ENCODE assay signal across 8 cellular contexts in the genomic region with DNA sequence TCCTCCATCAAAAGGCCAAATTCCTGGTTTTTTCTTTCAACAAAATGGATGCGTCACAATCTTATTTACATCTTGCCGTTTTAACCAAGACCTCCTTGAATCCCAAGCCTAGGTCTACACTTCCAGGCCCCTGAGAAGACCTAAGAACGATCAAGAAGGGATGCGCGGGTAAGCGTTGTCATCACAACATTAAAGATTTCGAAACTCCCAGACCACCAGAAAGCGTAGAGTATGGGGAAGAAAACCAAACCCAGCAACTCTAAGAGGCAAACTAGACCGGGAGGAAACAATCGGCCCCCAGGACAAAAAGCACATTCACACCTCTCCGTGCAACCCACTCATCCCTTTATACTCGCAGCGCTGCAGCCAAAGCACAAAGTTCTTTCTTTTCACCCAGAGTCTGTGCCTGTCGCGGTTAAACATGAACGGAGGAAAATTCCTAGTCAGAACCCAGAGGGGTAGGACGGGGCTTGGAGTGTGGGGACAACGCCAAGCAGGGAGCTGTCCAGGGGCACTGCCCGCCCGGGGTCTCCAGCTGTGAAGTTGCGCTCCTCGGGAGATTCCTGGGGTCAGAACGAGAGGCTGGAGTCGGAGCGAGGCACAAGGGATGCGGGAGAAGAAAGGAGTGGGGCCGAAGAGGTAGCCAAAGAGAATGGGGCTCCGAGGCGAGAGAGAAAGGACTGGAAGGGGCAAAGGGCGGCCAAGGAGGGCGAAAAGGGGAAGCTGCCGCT. TPM values are rescaled to one million over a fixed set of nuclear protein-coding genes. Genes with fewer than 3 reads are reported as not detected.
A peak's percentile ranks its signal among the peaks of the same experiment; 100 is the strongest.
DNase-seq lines count a peak whose midpoint lies in the region; ATAC-seq and TF ChIP-seq lines count a peak whose summit lies in the region.

No MANE protein-coding gene starts in this region.

- CTCF ChIA-PET in PC-9 (lab: Charles Lee): interaction anchor here (0.7 kb wide), 1 partner anchor 20 kb away, joined by 3 read pairs; no protein-coding TSS in a partner anchor

- H4K20me1 ChIP-seq in PC-9 (ENCODE audit: insufficient read depth): peaks cover 10% of the 10 kb centered on the region

- peaks cover 44% of the 10 kb centered on the region for H3K4me1 Mint-ChIP-seq in type B pancreatic cell (ENCODE audit: unreplicated experiment)

- H3K27me3 ChIP-seq in PC-9 (ENCODE audit: insufficient read depth, low read depth): no peaks in the 10 kb centered on the region

- H3F3A ChIP-seq in PC-9 (ENCODE audit: insufficient read depth, low read depth): peaks cover 51% of the 10 kb centered on the region; the same call in 1 of the 2 replicates

- TF ChIP-seq CTCF in PC-9 (conservative IDR thresholded peaks at IDR 0.05) (no peak), coronary artery (IDR thresholded peaks at IDR 0.05) (no peak), type B pancreatic cell (conservative IDR thresholded peaks at IDR 0.05) (peak; percentile 3)

- peaks cover 10% of the 10 kb centered on the region for H3K36me3 Mint-ChIP-seq in type B pancreatic cell

- POLR2A ChIA-PET in PC-9 (lab: Charles Lee; ENCODE audit: unreplicated experiment): interaction anchor here (0.6 to 1.0 kb wide), 2 partner anchors 22 to 42 kb away, joined by 5 read pairs; a partner anchor contains a TSS

- peaks cover 51% of the 10 kb centered on the region for H3K4me1 ChIP-seq in PC-9 (replicated peaks; ENCODE audit: insufficient read depth)

- H3K79me2 ChIP-seq in PC-9 (ENCODE audit: low read depth): peaks cover 73% of the 10 kb centered on the region

- H3K9me3 Mint-ChIP-seq in type B pancreatic cell: no peaks in the 10 kb centered on the region

- DNase-seq in AG08395 (ENCODE audit: low spot score) (peak; percentile 17), PC-9 (peak in 1 of 2 experiments; percentile 29), coronary artery (ENCODE audit: low spot score) (no peak), lung microvascular endothelial cell (ENCODE audit: low read depth in 2 of 2) (peak; percentile 48 to 64), type B pancreatic cell (ENCODE audit: extremely low spot score, unreplicated experiment) (no peak)

- H3K4me2 ChIP-seq in PC-9: peak overlapping the region; percentile 98

- H2AFZ ChIP-seq in PC-9: peak overlapping the region; percentile 17; the same call in 1 of the 2 replicates

- peaks cover 14% of the 10 kb centered on the region for H3K36me3 ChIP-seq in PC-9 (ENCODE audit: low read depth)

- H3K4me3 ChIP-seq in PC-9: peak overlapping the region; percentile 98
- H3K4me3 ChIP-seq in coronary artery: peak overlapping the region; percentile 85

- H3K27ac Mint-ChIP-seq in type B pancreatic cell: peak overlapping the region; percentile 99

- ATAC-seq in GM19035 (IDR thresholded peaks at IDR 0.05; ENCODE audit: unreplicated experiment) (peak; percentile 1), HG03565 (IDR thresholded peaks at IDR 0.05; ENCODE audit: unreplicated experiment) (no peak), GM19395 (IDR thresholded peaks at IDR 0.05; ENCODE audit: unreplicated experiment) (no peak)

- H3K27ac ChIP-seq in PC-9: peak overlapping the region; percentile 89
- peak overlapping the region; percentile 96 for H3K27ac ChIP-seq in coronary artery

- no peaks in the 10 kb centered on the region for H3K9me2 ChIP-seq in PC-9 (ENCODE audit: insufficient read depth)

- H3K4me3 Mint-ChIP-seq in type B pancreatic cell: peak overlapping the region; percentile 96

- BruUV-seq in PC-9 (replicated peaks; lab: Mats Ljungman, UMichigan): TSS peak; percentile 63

- intact Hi-C loops in PC-9 (cut with micrococcal nuclease; ENCODE audit: unreplicated experiment): loop anchor here (2.0 kb wide), 1 partner anchor 93 kb away; no protein-coding TSS in a partner anchor

- no peaks in the 10 kb centered on the region for H3K9me3 ChIP-seq in PC-9 (ENCODE audit: insufficient read depth, low read depth)

- no peaks in the 10 kb centered on the region for H3K27me3 Mint-ChIP-seq in type B pancreatic cell

RNA-seq across cellular contexts. Expression of a gene that starts 0.7 kb away (rescaled TPM):
- 113 and 136 TPM in 2 replicates for total RNA-seq in PC-9 (2021)
- total RNA-seq in lung microvascular endothelial cell: 30.7 and 38.5 TPM in 2 replicates
- total RNA-seq in type B pancreatic cell (ENCODE audit: low replicate concordance): 31.1 and 38.4 TPM in 2 replicates

RNA-seq across cellular contexts. Expression of a gene that starts 22.9 kb away (rescaled TPM):
- total RNA-seq in PC-9 (2021) (41.1 and 58.8 TPM in 2 replicates), lung microvascular endothelial cell (under 0.01 TPM in 1 of 2 replicates, not detected in the other), type B pancreatic cell (ENCODE audit: low replicate concordance) (4.9 and 17.3 TPM in 2 replicates)

RNA-seq across cellular contexts. Expression of a gene that starts 37.3 kb away (rescaled TPM):
- total RNA-seq in PC-9 (2021): not detected in 2 replicates
- not detected in 2 replicates for total RNA-seq in lung microvascular endothelial cell
- 1.3 and 1.8 TPM in 2 replicates for total RNA-seq in type B pancreatic cell (ENCODE audit: low replicate concordance)

Comparison
In these comparisons a context has a peak if more than half of its experiments do, and no peak if none do; other contexts are left out.
1. DNase-seq: peak in AG08395 (single experiment) and lung microvascular endothelial cell (2 of 2); none in coronary artery (single experiment) and type B pancreatic cell (single experiment).